In genomic region chr18:37253424-37254255, GRCh38 we compare ENCODE assay signal across 8 cellular contexts.
DNase-seq lines count a peak whose midpoint lies in the region; FAIRE-seq and TF ChIP-seq lines count a peak whose summit lies in the region.

No MANE protein-coding gene starts in this region.

- peaks cover 30% of the 10 kb centered on the region for H3K36me3 Mint-ChIP-seq in Calu3 (ENCODE audit: insufficient read depth, unreplicated experiment)

- H3K36me3 ChIP-seq in HUES64 (ENCODE audit: insufficient read depth, low read length) = no peaks in the 10 kb centered on the region
- no peaks in the 10 kb centered on the region for H3K36me3 ChIP-seq in neuron (ENCODE audit: insufficient read depth, low read length)
- H3K36me3 ChIP-seq in kidney (ENCODE audit: control insufficient read depth in 1 of 2, insufficient read depth in 2 of 2, low read length in 2 of 2) = no peaks in the 10 kb centered on the region

- DNase-seq in Calu3 (peak; percentile 69), dorsolateral prefrontal cortex (peak in 1 of 10 donors; percentile 33), AML-193 (lab: John Stamatoyannopoulos, UW) (no peak), mucosa of gallbladder (ENCODE audit: low spot score) (no peak), kidney (no peak)
- DNase-seq in activated CD4-positive, alpha-beta T cell treated with anti-CD3 and anti-CD28 coated beads, Interleukin-2, amount 50 U/mL, for 48 hours = no peak

- TF ChIP-seq CTCF in Calu3 (IDR thresholded peaks at IDR 0.05; ENCODE audit: unreplicated experiment) (no peak), dorsolateral prefrontal cortex (IDR thresholded peaks at IDR 0.05 in 54 of 56, conservative IDR thresholded peaks at IDR 0.05 in 2 of 56; ENCODE audit: low read depth in 1 of 56, partially characterized antibody in 56 of 56) (no peak), kidney (IDR thresholded peaks at IDR 0.05; ENCODE audit: borderline replicate concordance, extremely low read depth, insufficient read depth) (no peak)

- H3K4me1 ChIP-seq in HUES64 (ENCODE audit: insufficient read depth, low read length) = peaks cover 4% of the 10 kb centered on the region; the same call in 1 of the 2 replicates
- H3K4me1 ChIP-seq in neuron (ENCODE audit: insufficient read depth, low read length) = peaks cover 6% of the 10 kb centered on the region
- no peaks in the 10 kb centered on the region for H3K4me1 ChIP-seq in kidney (ENCODE audit: control insufficient read depth in 1 of 2, insufficient read depth in 1 of 2, low read depth in 1 of 2, low read length in 2 of 2)

- no peak overlapping the region for H3K27ac ChIP-seq in HUES64 (ENCODE audit: low read depth, low read length)
- peak overlapping the region in 28 of 59 donors; percentile 18 to 87 (median 58) for H3K27ac ChIP-seq in dorsolateral prefrontal cortex
- no peak overlapping the region for H3K27ac ChIP-seq in kidney (ENCODE audit: low read depth in 2 of 2, low read length in 2 of 2)

- no peaks in the 10 kb centered on the region for H3K9me3 Mint-ChIP-seq in Calu3 (ENCODE audit: low read depth, unreplicated experiment)

- peak overlapping the region; percentile 82 for H2AFZ ChIP-seq in neuron (ENCODE audit: low read depth, low read length)

- H3K9me3 ChIP-seq in HUES64 (ENCODE audit: insufficient read depth, low read depth, low read length) = no peaks in the 10 kb centered on the region
- no peaks in the 10 kb centered on the region for H3K9me3 ChIP-seq in neuron (ENCODE audit: low read length)
- no peaks in the 10 kb centered on the region for H3K9me3 ChIP-seq in kidney (ENCODE audit: control insufficient read depth in 1 of 2, low read length in 2 of 2)

- peak overlapping the region; percentile 67 for H3K4me3 ChIP-seq in HUES64 (ENCODE audit: low read length)
- peak overlapping the region in 57 of 59 donors; percentile 13 to 66 (median 45) for H3K4me3 ChIP-seq in dorsolateral prefrontal cortex
- H3K4me3 ChIP-seq in neuron (ENCODE audit: low read length) = peak overlapping the region; percentile 49
- no peak overlapping the region for H3K4me3 ChIP-seq in kidney (ENCODE audit: low read length in 2 of 2)

- intact Hi-C loops in Calu3 (cut with micrococcal nuclease; ENCODE audit: unreplicated experiment) (loop anchor here (5.0 to 10.0 kb wide), 3 partner anchors 76 to 419 kb away; no protein-coding TSS in a partner anchor), dorsolateral prefrontal cortex (cut with DNase I) (no loop called here), kidney (cut with DNase I) (no loop called here)

- H3K27me3 ChIP-seq in HUES64 (ENCODE audit: insufficient read depth, low read length) (peaks cover 59% of the 10 kb centered on the region), dorsolateral prefrontal cortex (peaks cover 0 to 26% (median 0%) of the 10 kb centered on the region in 45 donors), neuron (ENCODE audit: insufficient read depth, low read length) (peaks cover 66% of the 10 kb centered on the region)

- CTCF ChIA-PET in Calu3 (lab: Charles Lee) = interaction anchor here (0.6 to 1.4 kb wide), 3 partner anchors 9 to 413 kb away, joined by 3 to 4 read pairs (median 3); no protein-coding TSS in a partner anchor

- H3K27ac Mint-ChIP-seq in Calu3 (ENCODE audit: unreplicated experiment) = no peak overlapping the region

- peak overlapping the region; percentile 74 for H3K4me3 Mint-ChIP-seq in Calu3 (ENCODE audit: low read depth, unreplicated experiment)

- H3K27me3 Mint-ChIP-seq in Calu3 (ENCODE audit: unreplicated experiment) = peaks cover 25% of the 10 kb centered on the region

- H3K9ac ChIP-seq in HUES64 (ENCODE audit: low read depth, low read length) (no peak overlapping the region), kidney (ENCODE audit: low read length in 2 of 2) (no peak overlapping the region)

- H3K4me1 Mint-ChIP-seq in Calu3 (ENCODE audit: low read depth, unreplicated experiment) = peaks cover 42% of the 10 kb centered on the region

- WGBS in HUES64 = 2% methylated on average over 78 of the region's 86 CpGs

- BruUV-seq in Calu3 (replicated peaks; lab: Mats Ljungman, UMichigan) = no TSS peak

- FAIRE-seq in kidney (lab: Jason Lieb, UNC) = no peak

Comparison
In these comparisons a context has a peak if more than half of its experiments do, and no peak if none do; other contexts are left out.
1. H3K4me3 ChIP-seq: peak in HUES64 (single experiment), dorsolateral prefrontal cortex (57 of 59) and neuron (single experiment); none in kidney (0 of 2).